Comparison of ENCODE assay signal across 8 cellular contexts in genomic region chr9:113275147-113276131, GRCh38. TPM values are rescaled to one million over a fixed set of nuclear protein-coding genes. Genes with fewer than 3 reads are reported as not detected.
DNase-seq lines count a peak whose midpoint lies in the region; ATAC-seq, FAIRE-seq and TF ChIP-seq lines count a peak whose summit lies in the region.

TSS of gene CDC26 (minus strand) at chr9:113275572. CDS start at chr9:113272507, 3,065 bp downstream.
TSS of gene PRPF4 (plus strand) at chr9:113275658. CDS start at chr9:113275744, 86 bp downstream.

- TF ChIP-seq CTCF in RWPE1 (conservative IDR thresholded peaks at IDR 0.05; ENCODE audit: low read depth): no peak
- TF ChIP-seq CTCF in fibroblast of pulmonary artery (IDR thresholded peaks at IDR 0.05; ENCODE audit: low read length, missing control alignments): no peak

- peak within 1 kb of the TSS; percentile 96 for H3K4me3 ChIP-seq in fibroblast of pulmonary artery (replicated peaks; ENCODE audit: low read depth, low read length)

- no peaks in the 10 kb centered on the region for H3K9me3 Mint-ChIP-seq in activated T-helper 17 cell treated with anti-CD3 and anti-CD28 coated beads, Interleukin-2, amount 50 U/mL, for 72 hours
- H3K9me3 Mint-ChIP-seq in natural killer cell treated with Interleukin-12 subunit alpha and Interleukin-12 subunit beta and Interleukin-15 and Interleukin-18, amount 100 ng/mL, for 72 hours: no peaks in the 10 kb centered on the region

- peaks cover 26% of the 10 kb centered on the region for H3K36me3 Mint-ChIP-seq in activated T-helper 17 cell treated with anti-CD3 and anti-CD28 coated beads, Interleukin-2, amount 50 U/mL, for 72 hours (ENCODE audit: low read depth)
- peaks cover 29% of the 10 kb centered on the region for H3K36me3 Mint-ChIP-seq in natural killer cell treated with Interleukin-12 subunit alpha and Interleukin-12 subunit beta and Interleukin-15 and Interleukin-18, amount 100 ng/mL, for 72 hours

- peak; percentile 90 for TF ChIP-seq POLR2A in H54 (IDR thresholded peaks at IDR 0.05; ENCODE audit: low read depth, low read length)

- ATAC-seq in activated T-helper 17 cell treated with anti-CD3 and anti-CD28 coated beads, Interleukin-2, amount 50 U/mL, for 72 hours (replicated peaks): peak; percentile 97
- peak; percentile 99 for ATAC-seq in natural killer cell treated with Interleukin-12 subunit alpha and Interleukin-12 subunit beta and Interleukin-15 and Interleukin-18, amount 100 ng/mL, for 72 hours
- ATAC-seq in stimulated activated naive CD8-positive, alpha-beta T cell treated with anti-CD3 and anti-CD28 coated beads, Interleukin-15, Interleukin-2, amounts not matched to agents 100 U/mL and 50 U/mL, for 24 hours: peak; percentile 97

- H3K4me1 Mint-ChIP-seq in activated T-helper 17 cell treated with anti-CD3 and anti-CD28 coated beads, Interleukin-2, amount 50 U/mL, for 72 hours: peaks cover 27% of the 10 kb centered on the region
- H3K4me1 Mint-ChIP-seq in natural killer cell treated with Interleukin-12 subunit alpha and Interleukin-12 subunit beta and Interleukin-15 and Interleukin-18, amount 100 ng/mL, for 72 hours (ENCODE audit: low read depth in 2 of 2): peaks cover 19 to 26% of the 10 kb centered on the region in 2 donors

- peak within 1 kb of the TSS; percentile 84 for H3K27ac ChIP-seq in RWPE1

- no peak within 1 kb of the TSS for H3K27ac Mint-ChIP-seq in activated T-helper 17 cell treated with anti-CD3 and anti-CD28 coated beads, Interleukin-2, amount 50 U/mL, for 72 hours
- H3K27ac Mint-ChIP-seq in natural killer cell treated with Interleukin-12 subunit alpha and Interleukin-12 subunit beta and Interleukin-15 and Interleukin-18, amount 100 ng/mL, for 72 hours: no peak within 1 kb of the TSS

- no peaks in the 10 kb centered on the region for H3K27me3 Mint-ChIP-seq in activated T-helper 17 cell treated with anti-CD3 and anti-CD28 coated beads, Interleukin-2, amount 50 U/mL, for 72 hours
- H3K27me3 Mint-ChIP-seq in natural killer cell treated with Interleukin-12 subunit alpha and Interleukin-12 subunit beta and Interleukin-15 and Interleukin-18, amount 100 ng/mL, for 72 hours: no peaks in the 10 kb centered on the region

- CTCF ChIA-PET in RWPE1 (lab: Yijun Ruan, JAX): interaction anchor here (0.5 to 2.0 kb wide), 16 partner anchors 10 to 1010 kb away, joined by 3 to 7 read pairs (median 3); partner anchors contain the start of genes ALAD and SLC31A1

- POLR2A ChIA-PET in RWPE1 (lab: Yijun Ruan, JAX; ENCODE audit: low non-redundant PET): interaction anchor here (0.7 to 1.2 kb wide), 6 partner anchors 20 to 383 kb away, joined by 3 to 6 read pairs (median 4); partner anchors contain the start of genes C9orf43, FKBP15, POLE3 and SLC31A1

- DNase-seq in ELF-1 (ENCODE audit: low read depth, low spot score) (peak; percentile 99), H54 (ENCODE audit: insufficient read length, low spot score) (peak; percentile 82), LoVo (ENCODE audit: low spot score) (peak; percentile 96), RWPE1 (ENCODE audit: low spot score) (peak; percentile 99), fibroblast of pulmonary artery (ENCODE audit: low read depth) (peak; percentile 99)
- DNase-seq in natural killer cell treated with Interleukin-12 subunit alpha and Interleukin-12 subunit beta and Interleukin-15 and Interleukin-18, amount 100 ng/mL, for 72 hours (ENCODE audit: low spot score): peak; percentile 97
- DNase-seq in stimulated activated naive CD8-positive, alpha-beta T cell treated with anti-CD3 and anti-CD28 coated beads, Interleukin-15, Interleukin-2, amounts not matched to agents 100 U/mL and 50 U/mL, for 24 hours: peak; percentile 97

- FAIRE-seq in H54 (lab: Jason Lieb, UNC): peak; percentile 99

- no peak within 1 kb of the TSS for H3K4me3 Mint-ChIP-seq in activated T-helper 17 cell treated with anti-CD3 and anti-CD28 coated beads, Interleukin-2, amount 50 U/mL, for 72 hours
- H3K4me3 Mint-ChIP-seq in natural killer cell treated with Interleukin-12 subunit alpha and Interleukin-12 subunit beta and Interleukin-15 and Interleukin-18, amount 100 ng/mL, for 72 hours: no peak within 1 kb of the TSS

RNA-seq across cellular contexts. Expression of gene CDC26, which starts in this region (rescaled TPM):
- total RNA-seq in activated T-helper 17 cell treated with anti-CD3 and anti-CD28 coated beads, Interleukin-2, amount 50 U/mL, for 72 hours: 10 to 100 TPM; 47.0 to 47.9 TPM
- 10 to 100 TPM; 16.5 to 39.1 TPM for total RNA-seq in natural killer cell treated with Interleukin-12 subunit alpha and Interleukin-12 subunit beta and Interleukin-15 and Interleukin-18, amount 100 ng/mL, for 72 hours

RNA-seq across cellular contexts. Expression of gene PRPF4, which starts in this region (rescaled TPM):
- total RNA-seq in activated T-helper 17 cell treated with anti-CD3 and anti-CD28 coated beads, Interleukin-2, amount 50 U/mL, for 72 hours: 10 to 100 TPM; 41.3 to 51.1 TPM
- 10 to 100 TPM; 33.9 to 47.8 TPM for total RNA-seq in natural killer cell treated with Interleukin-12 subunit alpha and Interleukin-12 subunit beta and Interleukin-15 and Interleukin-18, amount 100 ng/mL, for 72 hours

Comparison
In these comparisons a context has a peak if more than half of its experiments do, and no peak if none do; other contexts are left out.
1. Peak in every context shown above with its lines: DNase-seq, ATAC-seq, H3K4me3 ChIP-seq and H3K27ac ChIP-seq.